15 cellular contexts compared by ENCODE assay signal in the genomic region with DNA sequence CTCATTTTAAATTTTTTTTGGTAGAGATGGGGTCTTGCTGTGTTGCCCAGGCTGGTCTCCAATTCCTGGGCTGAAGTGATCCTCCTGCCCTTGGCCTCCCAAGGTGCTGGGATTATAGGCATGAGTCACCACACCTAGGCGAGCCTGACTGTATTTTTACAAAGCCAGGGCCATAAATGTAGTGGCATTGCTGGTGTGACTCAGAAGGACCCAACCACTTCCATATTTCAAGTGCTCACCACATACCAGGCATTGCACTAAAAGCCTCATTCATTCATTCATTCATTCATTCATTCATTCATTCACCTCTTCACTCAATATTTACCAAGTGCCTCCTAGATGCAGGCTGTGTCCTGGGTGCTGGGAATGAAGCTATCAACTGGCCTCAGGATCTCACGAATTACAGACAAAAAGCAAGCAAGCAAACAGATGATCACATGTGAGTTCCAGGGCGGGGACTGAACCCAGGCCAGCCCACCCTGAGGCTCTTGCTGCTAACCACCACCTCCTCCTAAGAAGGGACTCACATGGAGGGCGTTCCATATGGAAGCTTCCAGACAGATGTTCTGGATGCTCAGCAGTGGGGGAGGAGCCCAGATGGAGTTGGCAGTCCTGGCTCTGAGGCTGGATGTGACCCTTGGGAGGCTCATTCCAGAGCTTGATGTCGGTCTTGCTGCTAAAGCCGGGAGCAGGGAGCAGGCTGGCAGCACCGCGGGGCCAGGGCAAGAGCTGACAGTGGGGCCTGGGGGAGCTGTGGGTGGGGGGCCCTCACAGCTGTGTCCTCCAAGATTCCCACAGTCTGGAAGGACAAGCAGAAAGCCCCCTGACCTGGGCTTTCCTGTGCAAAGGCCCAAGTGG.
A peak's percentile ranks its signal among the peaks of the same experiment; 100 is the strongest.
DNase-seq lines count a peak whose midpoint lies in the region; ATAC-seq and TF ChIP-seq lines count a peak whose summit lies in the region.
"Had no signal": no experiment of that assay in that cellular context is flagged by ENCODE, and none has a peak within 500 bp of the region (broad histone marks: within the 10 kb centered on the region; RNA-seq: fewer than 3 reads in every experiment).

No MANE protein-coding gene starts in this region.

- intact Hi-C loops in lower leg skin (cut with DNase I; ENCODE audit: low total_unique reads) = no loop called here

- no peak overlapping the region for H2BK120ac ChIP-seq in mesenchymal stem cell (ENCODE audit: low read depth, low read length)

- H2BK5ac ChIP-seq in mesenchymal stem cell (ENCODE audit: low read depth, low read length, poor library complexity, severe bottlenecking) = no peak overlapping the region

- no peak overlapping the region for H3K27ac ChIP-seq in mesenchymal stem cell (ENCODE audit: low read length, poor library complexity, severe bottlenecking)
- H3K27ac ChIP-seq: KMS-11, prostate gland, SJCRH30, WERI-Rb-1 had no signal

- H2AFZ ChIP-seq in mesenchymal stem cell (ENCODE audit: low read depth, low read length) = no peak overlapping the region

- 57% methylated on average over 8 of the region's 8 CpGs for WGBS in mesenchymal stem cell
- WGBS in lower leg skin, 2 donors = 31 to 45% methylated on average over 5 to 6 of the region's 8 CpGs

- H4K91ac ChIP-seq in mesenchymal stem cell (ENCODE audit: low read length) = no peak overlapping the region

- DNase-seq in EH (ENCODE audit: low read depth) = peak; percentile 6
- peak; percentile 86 for DNase-seq in HT1080 (ENCODE audit: low read depth)
- peak; percentile 97 for DNase-seq in SW480 (ENCODE audit: low spot score)
- DNase-seq in mesenchymal stem cell = peak; percentile 62
- DNase-seq in NCI-H345 (lab: John Stamatoyannopoulos, UW) = no peak
- no peak for DNase-seq in lower leg skin (ENCODE audit: low spot score in 2 of 2)
- DNase-seq: activated T-cell treated with anti-CD3 and anti-CD28 coated beads, Interleukin-2, amount 50 U/mL, for 1 hour; CD4-positive, alpha-beta memory T cell; SJCRH30; stimulated activated CD4-positive, alpha-beta T cell treated with anti-CD3 and anti-CD28 coated beads, Interleukin-4, amount 100 ng/mL, for 1 hour; WERI-Rb-1 had no signal

- H3K9me3 ChIP-seq in mesenchymal stem cell (ENCODE audit: control insufficient read depth, low read length) = no peaks in the 10 kb centered on the region
- H3K9me3 ChIP-seq: prostate gland, SJCRH30 had no signal

- H3K79me1 ChIP-seq in mesenchymal stem cell (replicated peaks; ENCODE audit: low read length, poor library complexity, severe bottlenecking) = no peaks in the 10 kb centered on the region

- no peak for ATAC-seq in HG03520 (IDR thresholded peaks at IDR 0.05; ENCODE audit: unreplicated experiment)
- ATAC-seq in GM18520 (IDR thresholded peaks at IDR 0.05; ENCODE audit: unreplicated experiment) = no peak

- no peak overlapping the region for H2BK12ac ChIP-seq in mesenchymal stem cell (ENCODE audit: low read length in 2 of 2)

- peak overlapping the region; percentile 22 for H3K9ac ChIP-seq in mesenchymal stem cell (ENCODE audit: low read length)
- H3K9ac ChIP-seq: KMS-11 had no signal

- H2BK15ac ChIP-seq in mesenchymal stem cell (ENCODE audit: low read depth, poor library complexity, severe bottlenecking) = no peak overlapping the region

- H3K4ac ChIP-seq in mesenchymal stem cell (ENCODE audit: low read depth in 1 of 2, low read length in 2 of 2) = no peak overlapping the region

- no peak overlapping the region for H3K23ac ChIP-seq in mesenchymal stem cell (ENCODE audit: low read length in 2 of 2)

- no peak for TF ChIP-seq POLR2A in lower leg skin (IDR thresholded peaks at IDR 0.05)

- H3K4me1 ChIP-seq in mesenchymal stem cell (ENCODE audit: control insufficient read depth, insufficient read depth, low read depth, low read length) = peaks cover 4% of the 10 kb centered on the region
- H3K4me1 ChIP-seq: prostate gland, SJCRH30 had no signal

- no peak overlapping the region for H3K14ac ChIP-seq in mesenchymal stem cell (ENCODE audit: low read length in 2 of 2)

- H3K4me2 ChIP-seq in mesenchymal stem cell (ENCODE audit: low read length, poor library complexity, severe bottlenecking) = no peak overlapping the region
- H3K4me2 ChIP-seq: KMS-11 had no signal

- no peak overlapping the region for H4K8ac ChIP-seq in mesenchymal stem cell (ENCODE audit: low read length)

- no peak overlapping the region for H3K4me3 ChIP-seq in mesenchymal stem cell (ENCODE audit: insufficient read depth in 1 of 2, low read depth in 1 of 2, low read length in 2 of 2)
- H3K4me3 ChIP-seq in lower leg skin (ENCODE audit: low read depth, poor library complexity, severe bottlenecking) = no peak overlapping the region
- H3K4me3 ChIP-seq: prostate gland, SJCRH30 had no signal

- peaks cover 0 to 2% of the 10 kb centered on the region in 2 experiments for H3K27me3 ChIP-seq in mesenchymal stem cell (ENCODE audit: control insufficient read depth in 1 of 2, insufficient read depth in 1 of 2, low read length in 2 of 2)
- H3K27me3 ChIP-seq: SJCRH30 had no signal

- H3K18ac ChIP-seq in mesenchymal stem cell (ENCODE audit: low read depth in 1 of 2, low read length in 2 of 2) = no peak overlapping the region

- H2AK5ac ChIP-seq in mesenchymal stem cell (ENCODE audit: low read length, severe bottlenecking) = no peak overlapping the region

- no peaks in the 10 kb centered on the region for H3K36me3 ChIP-seq in mesenchymal stem cell (ENCODE audit: control insufficient read depth in 1 of 2, insufficient read depth in 2 of 2, low read depth in 1 of 2, low read length in 2 of 2)
- H3K36me3 ChIP-seq: prostate gland, SJCRH30, WERI-Rb-1 had no signal

- no peak for TF ChIP-seq CTCF in lower leg skin (IDR thresholded peaks at IDR 0.05)

Comparison
In these comparisons a context has a peak if more than half of its experiments do, and no peak if none do; other contexts are left out.
1. DNase-seq: peak in EH (single experiment), HT1080 (single experiment), SW480 (single experiment) and mesenchymal stem cell (single experiment); none in NCI-H345 (single experiment) and lower leg skin (0 of 2).